25 cellular contexts compared by ENCODE assay signal in the genomic region with DNA sequence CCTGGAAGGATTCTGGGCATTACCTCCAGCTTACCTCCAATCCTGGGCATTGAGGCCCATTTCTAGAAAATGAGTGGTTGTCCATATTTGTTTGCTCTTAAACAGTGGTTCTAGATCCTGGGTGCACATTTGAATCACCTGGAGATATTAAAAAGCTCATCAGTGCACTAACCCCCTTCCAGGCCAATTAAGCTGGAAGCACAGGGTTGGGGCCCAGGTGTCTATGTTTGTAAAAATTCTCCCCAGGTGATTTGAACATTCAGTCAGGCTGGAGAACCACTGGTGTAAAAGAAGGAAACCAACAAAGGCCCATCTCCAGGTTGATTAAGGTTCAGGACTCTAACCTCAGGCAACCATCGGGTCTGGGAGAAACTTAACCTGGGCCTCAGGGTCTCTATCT.
A peak's percentile ranks its signal among the peaks of the same experiment; 100 is the strongest.
DNase-seq lines count a peak whose midpoint lies in the region; ATAC-seq, FAIRE-seq and TF ChIP-seq lines count a peak whose summit lies in the region.
"Had no signal": no experiment of that assay in that cellular context is flagged by ENCODE, and none has a peak within 500 bp of the region (broad histone marks: within the 10 kb centered on the region; RNA-seq: fewer than 3 reads in every experiment).

No MANE protein-coding gene starts in this region.

- no peak overlapping the region for H3K27ac Mint-ChIP-seq in neural progenitor cell
- H3K27ac Mint-ChIP-seq: CD14-positive monocyte; CD4-positive, alpha-beta T cell; CD8-positive, alpha-beta memory T cell had no signal

- H3K27me3 ChIP-seq in left ventricle myocardium inferior (ENCODE audit: low read depth) (no peaks in the 10 kb centered on the region), right cardiac atrium (ENCODE audit: control insufficient read depth, insufficient read depth) (no peaks in the 10 kb centered on the region), esophagus muscularis mucosa (no peaks in the 10 kb centered on the region), neural progenitor cell (no peaks in the 10 kb centered on the region)
- H3K27me3 ChIP-seq: BE2C; BLaER1 treated with 17β-estradiol and CSF1 and Interleukin-3, amounts not matched to agents 10 nM and 100 nM had no signal

- H3K9ac ChIP-seq in neural progenitor cell, result no peak overlapping the region
- H3K9ac ChIP-seq: BLaER1 treated with 17β-estradiol and CSF1 and Interleukin-3, amounts not matched to agents 10 nM and 100 nM had no signal

- H3K9me3 ChIP-seq in left ventricle myocardium inferior (replicated peaks) (peaks cover 24% of the 10 kb centered on the region), right cardiac atrium (ENCODE audit: control insufficient read depth, low read length) (no peaks in the 10 kb centered on the region), esophagus muscularis mucosa (peaks cover 0 to 18% (median 11%) of the 10 kb centered on the region in 4 donors), neural progenitor cell (ENCODE audit: low read depth) (peaks cover 15% of the 10 kb centered on the region)
- H3K9me3 ChIP-seq: BE2C, HAP-1 had no signal

- H3K79me2 ChIP-seq in neural progenitor cell (ENCODE audit: low read depth), result no peaks in the 10 kb centered on the region

- no peaks in the 10 kb centered on the region for H3K36me3 Mint-ChIP-seq in neural progenitor cell
- H3K36me3 Mint-ChIP-seq: CD14-positive monocyte had no signal

- no peaks in the 10 kb centered on the region for H3K4me1 Mint-ChIP-seq in neural progenitor cell
- H3K4me1 Mint-ChIP-seq: CD8-positive, alpha-beta memory T cell had no signal

- H3K36me3 ChIP-seq in left ventricle myocardium inferior (no peaks in the 10 kb centered on the region), esophagus muscularis mucosa (no peaks in the 10 kb centered on the region), neural progenitor cell (no peaks in the 10 kb centered on the region)
- H3K36me3 ChIP-seq: BE2C, HAP-1 had no signal

- TF ChIP-seq POLR2A in esophagus muscularis mucosa (IDR thresholded peaks at IDR 0.05; ENCODE audit: low read depth), result no peak

- ATAC-seq in right cardiac atrium (no peak), GM19328 (IDR thresholded peaks at IDR 0.05; ENCODE audit: unreplicated experiment) (no peak)
- ATAC-seq: A549, GM12878 had no signal

- intact Hi-C loops in left ventricle myocardium inferior (cut with micrococcal nuclease), result no loop called here
- intact Hi-C loops in right cardiac atrium (cut with DNase I), result no loop called here
- intact Hi-C loops in esophagus muscularis mucosa (cut with DNase I), result no loop called here

- CTCF ChIA-PET in HEK293T (lab: Yijun Ruan, JAX), result no interaction called here

- peaks cover 13% of the 10 kb centered on the region for H3K9me3 Mint-ChIP-seq in neural progenitor cell

- no peak for TF ChIP-seq EP300 in esophagus muscularis mucosa (IDR thresholded peaks at IDR 0.05)

- no peaks in the 10 kb centered on the region for H4K20me1 ChIP-seq in neural progenitor cell (ENCODE audit: low read depth)
- H4K20me1 ChIP-seq: BLaER1 treated with 17β-estradiol and CSF1 and Interleukin-3, amounts not matched to agents 10 nM and 100 nM had no signal

- H3K4me3 Mint-ChIP-seq in neural progenitor cell, result no peak overlapping the region
- H3K4me3 Mint-ChIP-seq: CD14-positive monocyte; CD4-positive, alpha-beta T cell; CD8-positive, alpha-beta memory T cell had no signal

- H3K4me3 ChIP-seq in left ventricle myocardium inferior (no peak overlapping the region), right cardiac atrium (ENCODE audit: low read length) (no peak overlapping the region), esophagus muscularis mucosa (no peak overlapping the region), neural progenitor cell (no peak overlapping the region)
- H3K4me3 ChIP-seq: A549; BLaER1 treated with 17β-estradiol and CSF1 and Interleukin-3, amounts not matched to agents 10 nM and 100 nM; GM12878; HAP-1 had no signal

- H3K27me3 Mint-ChIP-seq in neural progenitor cell (ENCODE audit: insufficient read depth, low read depth), result peaks cover 5% of the 10 kb centered on the region

- H2AFZ ChIP-seq in neural progenitor cell (replicated peaks), result no peak overlapping the region

- TF ChIP-seq CTCF in left ventricle myocardium inferior (IDR thresholded peaks at IDR 0.05; ENCODE audit: borderline replicate concordance) (no peak), esophagus muscularis mucosa (IDR thresholded peaks at IDR 0.05) (no peak), neural progenitor cell (IDR thresholded peaks at IDR 0.05) (no peak)

- no peak for DNase-seq in left ventricle myocardium inferior
- no peak for DNase-seq in right cardiac atrium
- peak; percentile 60 for DNase-seq in esophagus muscularis mucosa (ENCODE audit: extremely low spot score)
- DNase-seq in neural progenitor cell (ENCODE audit: low spot score), result peak; percentile 0
- DNase-seq in GM19239 (ENCODE audit: insufficient read length, low spot score), result no peak
- no peak for DNase-seq in HEK293T (ENCODE audit: extremely low spot score)
- DNase-seq: 8988T; ACHN; AML-193; BE2C; CD4-positive, alpha-beta T cell; CD8-positive, alpha-beta memory T cell; DMS 273 treated with DMSO at 0.1 percent for 48 hours; DMS79; EL; GDM1; GOT3 had no signal

- no peak for FAIRE-seq in GM19239 (lab: Jason Lieb, UNC)
- FAIRE-seq: A549, D721Med, GM12878, H54 had no signal

- H3K27ac ChIP-seq in left ventricle myocardium inferior (replicated peaks) (peak overlapping the region; percentile 10), right cardiac atrium (ENCODE audit: low read length) (no peak overlapping the region), esophagus muscularis mucosa (replicated peaks in 1 of 4) (no peak overlapping the region), neural progenitor cell (no peak overlapping the region)
- H3K27ac ChIP-seq: A549 had no signal

- POLR2A ChIA-PET in HEK293T (lab: Yijun Ruan, JAX), result no interaction called here

- no peak overlapping the region for H3K4me2 ChIP-seq in neural progenitor cell
- H3K4me2 ChIP-seq: A549 had no signal

- H3F3A ChIP-seq in neural progenitor cell (ENCODE audit: low read depth), result no peaks in the 10 kb centered on the region

- H3K4me1 ChIP-seq in left ventricle myocardium inferior (peaks cover 8% of the 10 kb centered on the region), right cardiac atrium (ENCODE audit: control insufficient read depth, insufficient read depth, low read length) (no peaks in the 10 kb centered on the region), esophagus muscularis mucosa (no peaks in the 10 kb centered on the region), neural progenitor cell (no peaks in the 10 kb centered on the region)
- H3K4me1 ChIP-seq: A549, BE2C, HAP-1 had no signal

- WGBS in right cardiac atrium, result 83% methylated on average over 1 of the region's 1 CpG
- WGBS in esophagus muscularis mucosa, result 100% methylated on average over 1 of the region's 1 CpG

TF ChIP-seq in HEK293T, 16 proteins besides CTCF, POLR2A, EP300 and RAD21:
- no peak for TF ChIP-seq NFRKB (IDR thresholded peaks at IDR 0.05)
- no peak for TF ChIP-seq FOXK2 (IDR thresholded peaks at IDR 0.05)
- no peak for TF ChIP-seq FOXA1 (IDR thresholded peaks at IDR 0.05)
- TF ChIP-seq SP1 (IDR thresholded peaks at IDR 0.05), result no peak
- TF ChIP-seq SUZ12 (IDR thresholded peaks at IDR 0.05), result no peak
- TF ChIP-seq ELF4 (IDR thresholded peaks at IDR 0.05), result no peak
- TF ChIP-seq LEF1 (IDR thresholded peaks at IDR 0.05; ENCODE audit: borderline replicate concordance), result no peak
- TF ChIP-seq PKNOX1 (IDR thresholded peaks at IDR 0.05), result no peak
- TF ChIP-seq CTBP1 (IDR thresholded peaks at IDR 0.05; ENCODE audit: borderline replicate concordance), result no peak
- no peak for TF ChIP-seq L3MBTL2 (conservative IDR thresholded peaks at IDR 0.05)
- no peak for TF ChIP-seq TARDBP (IDR thresholded peaks at IDR 0.05)
- TF ChIP-seq HDGF (IDR thresholded peaks at IDR 0.05; ENCODE audit: borderline replicate concordance), result no peak
- TF ChIP-seq ZNF384 (IDR thresholded peaks at IDR 0.05), result no peak
- no peak for TF ChIP-seq FOXM1 (IDR thresholded peaks at IDR 0.05; ENCODE audit: borderline replicate concordance)
- no peak for TF ChIP-seq ARNT (IDR thresholded peaks at IDR 0.05)
- no peak for TF ChIP-seq BHLHE40 (IDR thresholded peaks at IDR 0.05; ENCODE audit: borderline replicate concordance)

Comparison
In these comparisons a context has a peak if more than half of its experiments do, and no peak if none do; other contexts are left out.
1. DNase-seq: peak in esophagus muscularis mucosa (single experiment) and neural progenitor cell (single experiment); none in left ventricle myocardium inferior (single experiment), right cardiac atrium (0 of 3), GM19239 (single experiment) and HEK293T (single experiment).